Comparison of ENCODE assay signal across 25 cellular contexts in genomic region chr12:107523760-107524558, GRCh38.
DNase-seq lines count a peak whose midpoint lies in the region; ATAC-seq and TF ChIP-seq lines count a peak whose summit lies in the region.
"Had no signal": no experiment of that assay in that cellular context is flagged by ENCODE, and none has a peak within 500 bp of the region (broad histone marks: within the 10 kb centered on the region; RNA-seq: fewer than 3 reads in every experiment).

No MANE protein-coding gene starts in this region.

- CTCF ChIA-PET in activated CD4-positive, alpha-beta memory T cell treated with anti-CD3 and anti-CD28 coated beads for 36 hours (lab: Charles Lee): interaction anchor here (1.3 kb wide), 1 partner anchor 83 kb away, joined by 3 read pairs; no protein-coding TSS in a partner anchor

- TF ChIP-seq POLR2A in right lobe of liver (IDR thresholded peaks at IDR 0.05): no peak

- no peak overlapping the region for H3K4me3 ChIP-seq in right lobe of liver
- H3K4me3 ChIP-seq: BLaER1 treated with 17β-estradiol and CSF1 and Interleukin-3, amounts not matched to agents 10 nM and 100 nM; pancreas; SJSA1; suprapubic skin had no signal

- no peak for TF ChIP-seq CTCF in right lobe of liver (IDR thresholded peaks at IDR 0.05)

- DNase-seq in NCI-H1092 treated with DMSO at 0.1 percent for 48 hours (lab: John Stamatoyannopoulos, UW): peak; percentile 90
- DNase-seq in NCI-H2029 treated with DMSO at 0.1 percent for 48 hours (lab: John Stamatoyannopoulos, UW): peak; percentile 78
- DNase-seq in NCI-H748 (lab: John Stamatoyannopoulos, UW; ENCODE audit: unreplicated experiment): peak; percentile 99
- DNase-seq in right lobe of liver: peak in 1 of 3 donors; percentile 63
- no peak for DNase-seq in activated CD4-positive, alpha-beta memory T cell treated with anti-CD3 and anti-CD28 coated beads for 36 hours
- DNase-seq: activated CD4-positive, alpha-beta memory T cell treated with anti-CD3 and anti-CD28 coated beads, Interleukin-2, amount 10 ng/mL, durations not matched to agents 7 days and 5 days; activated naive CD4-positive, alpha-beta T cell treated with anti-CD3 and anti-CD28 coated beads, Interleukin-2, amount 10 ng/mL, durations not matched to agents 7 days and 5 days; activated T-cell treated with anti-CD3 and anti-CD28 coated beads, Interleukin-2, amount 50 U/mL, for 48 hours; effector CD8-positive, alpha-beta T cell; foreskin fibroblast; natural killer cell; NCI-H226; pancreas; right cardiac atrium; stimulated activated CD4-positive, alpha-beta T cell treated with anti-CD3 and anti-CD28 coated beads, Interleukin-12 subunit alpha, Interleukin-12 subunit beta, amount 100 ng/mL, for 4 hours; stimulated activated CD4-positive, alpha-beta T cell treated with anti-CD3 and anti-CD28 coated beads, Interleukin-4, amount 100 ng/mL, for 24 hours; stimulated activated naive B cell treated with anti-CD40 and anti-IgM and Interleukin-4, amounts not matched to agents 10 μg/mL and 1 μg/mL and 100 μg/mL, for 72 hours; T-cell had no signal

- H3K27ac ChIP-seq in right lobe of liver: peak overlapping the region in 2 of 3 donors; percentile 90 to 92
- H3K27ac ChIP-seq: BLaER1 treated with 17β-estradiol and CSF1 and Interleukin-3, amounts not matched to agents 10 nM and 100 nM; pancreas; SJSA1; suprapubic skin had no signal

- ATAC-seq in right lobe of liver (peak; percentile 67 to 82 (median 81)), HG03135 (IDR thresholded peaks at IDR 0.05; ENCODE audit: unreplicated experiment) (no peak), HG03432 (IDR thresholded peaks at IDR 0.05; ENCODE audit: unreplicated experiment) (no peak)
- ATAC-seq: activated CD4-positive, CD25-positive, alpha-beta regulatory T cell treated with anti-CD3 and anti-CD28 coated beads, Interleukin-2, amount 50 U/mL, for 24 hours; natural killer cell; right cardiac atrium; stimulated activated naive B cell treated with anti-CD40 and anti-IgM and Interleukin-4, amounts not matched to agents 10 μg/mL and 1 μg/mL and 100 μg/mL, for 72 hours; T-cell had no signal

- no peak overlapping the region for H3K4me3 Mint-ChIP-seq in activated CD4-positive, alpha-beta memory T cell treated with anti-CD3 and anti-CD28 coated beads for 36 hours
- H3K4me3 Mint-ChIP-seq: activated CD4-positive, alpha-beta memory T cell treated with anti-CD3 and anti-CD28 coated beads, Interleukin-2, amount 10 ng/mL, durations not matched to agents 7 days and 5 days; activated naive CD4-positive, alpha-beta T cell treated with anti-CD3 and anti-CD28 coated beads, Interleukin-2, amount 10 ng/mL, durations not matched to agents 7 days and 5 days; mesothelial cell of epicardium; natural killer cell; stimulated activated naive B cell treated with anti-CD40 and anti-IgM and Interleukin-4, amounts not matched to agents 10 μg/mL and 1 μg/mL and 100 μg/mL, for 72 hours; T-cell had no signal

- peaks cover 0 to 59% (median 14%) of the 10 kb centered on the region in 4 donors for H3K4me1 ChIP-seq in right lobe of liver
- H3K4me1 ChIP-seq: pancreas, SJSA1, suprapubic skin had no signal

- peaks cover 33% of the 10 kb centered on the region for H3K36me3 Mint-ChIP-seq in activated CD4-positive, alpha-beta memory T cell treated with anti-CD3 and anti-CD28 coated beads for 36 hours
- H3K36me3 Mint-ChIP-seq: mesothelial cell of epicardium, natural killer cell had no signal

- H3K36me3 ChIP-seq in right lobe of liver: no peaks in the 10 kb centered on the region
- H3K36me3 ChIP-seq: pancreas, SJSA1, suprapubic skin had no signal

- no peaks in the 10 kb centered on the region for H3K4me1 Mint-ChIP-seq in activated CD4-positive, alpha-beta memory T cell treated with anti-CD3 and anti-CD28 coated beads for 36 hours (ENCODE audit: low read depth)
- H3K4me1 Mint-ChIP-seq: activated CD4-positive, alpha-beta memory T cell treated with anti-CD3 and anti-CD28 coated beads, Interleukin-2, amount 10 ng/mL, durations not matched to agents 7 days and 5 days; activated naive CD4-positive, alpha-beta T cell treated with anti-CD3 and anti-CD28 coated beads, Interleukin-2, amount 10 ng/mL, durations not matched to agents 7 days and 5 days; mesothelial cell of epicardium; stimulated activated naive B cell treated with anti-CD40 and anti-IgM and Interleukin-4, amounts not matched to agents 10 μg/mL and 1 μg/mL and 100 μg/mL, for 72 hours had no signal

- no peaks in the 10 kb centered on the region for H3K9me3 ChIP-seq in right lobe of liver
- H3K9me3 ChIP-seq: pancreas, suprapubic skin had no signal

- no peaks in the 10 kb centered on the region for H3K27me3 Mint-ChIP-seq in activated CD4-positive, alpha-beta memory T cell treated with anti-CD3 and anti-CD28 coated beads for 36 hours
- H3K27me3 Mint-ChIP-seq: activated CD4-positive, alpha-beta memory T cell treated with anti-CD3 and anti-CD28 coated beads, Interleukin-2, amount 10 ng/mL, durations not matched to agents 7 days and 5 days; activated naive CD4-positive, alpha-beta T cell treated with anti-CD3 and anti-CD28 coated beads, Interleukin-2, amount 10 ng/mL, durations not matched to agents 7 days and 5 days; stimulated activated naive B cell treated with anti-CD40 and anti-IgM and Interleukin-4, amounts not matched to agents 10 μg/mL and 1 μg/mL and 100 μg/mL, for 72 hours; T-cell had no signal

- peaks cover 12% of the 10 kb centered on the region for H3K9me3 Mint-ChIP-seq in activated CD4-positive, alpha-beta memory T cell treated with anti-CD3 and anti-CD28 coated beads for 36 hours

- H3K27me3 ChIP-seq in right lobe of liver: no peaks in the 10 kb centered on the region
- H3K27me3 ChIP-seq: BLaER1 treated with 17β-estradiol and CSF1 and Interleukin-3, amounts not matched to agents 10 nM and 100 nM; pancreas; suprapubic skin had no signal

- WGBS in right lobe of liver (ENCODE audit: insufficient coverage, low coverage, low lambda C conversion rate, missing lambda C conversion rate): 45% methylated on average over 9 of the region's 9 CpGs

- POLR2A ChIA-PET in activated CD4-positive, alpha-beta memory T cell treated with anti-CD3 and anti-CD28 coated beads for 36 hours (lab: Charles Lee): no interaction called here

- H3K27ac Mint-ChIP-seq in activated CD4-positive, alpha-beta memory T cell treated with anti-CD3 and anti-CD28 coated beads for 36 hours: no peak overlapping the region
- H3K27ac Mint-ChIP-seq: activated CD4-positive, alpha-beta memory T cell treated with anti-CD3 and anti-CD28 coated beads, Interleukin-2, amount 10 ng/mL, durations not matched to agents 7 days and 5 days; activated naive CD4-positive, alpha-beta T cell treated with anti-CD3 and anti-CD28 coated beads, Interleukin-2, amount 10 ng/mL, durations not matched to agents 7 days and 5 days; mesothelial cell of epicardium; natural killer cell; stimulated activated naive B cell treated with anti-CD40 and anti-IgM and Interleukin-4, amounts not matched to agents 10 μg/mL and 1 μg/mL and 100 μg/mL, for 72 hours; T-cell had no signal

- intact Hi-C loops in right lobe of liver (cut with DNase I): no loop called here
- intact Hi-C loops in activated CD4-positive, alpha-beta memory T cell treated with anti-CD3 and anti-CD28 coated beads for 36 hours (cut with micrococcal nuclease): no loop called here

Comparison
In these comparisons a context has a peak if more than half of its experiments do, and no peak if none do; other contexts are left out.
1. ATAC-seq: peak in right lobe of liver (4 of 4); none in HG03135 (single experiment) and HG03432 (single experiment).